Comparison of ENCODE assay signal across 1 cellular context in the genomic region with DNA sequence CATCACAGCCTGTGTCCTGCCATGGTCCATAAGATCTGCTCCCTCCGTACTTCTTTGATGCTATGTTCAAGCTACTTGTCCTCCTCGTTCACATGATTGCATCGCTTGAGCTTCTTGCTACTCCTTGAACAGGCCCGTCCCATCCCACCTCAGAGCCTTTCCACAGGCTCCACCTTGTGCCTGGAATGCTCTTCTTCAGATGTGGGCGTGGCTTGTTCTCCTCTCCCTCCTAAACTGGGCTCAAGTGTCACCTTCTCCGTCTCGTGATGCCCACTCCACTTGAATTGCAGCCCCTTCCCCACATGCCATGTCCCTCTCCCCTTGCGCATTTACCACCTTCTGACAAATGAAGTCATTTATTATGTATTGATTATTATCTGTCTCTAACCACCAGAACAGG.
TF ChIP-seq lines count a peak whose summit lies in the region.

No MANE protein-coding gene starts in this region.

TF ChIP-seq in SK-N-SH treated with all-trans-retinoic acid at 6 μM for 48 hours, 23 proteins besides CTCF, POLR2A, EP300 and RAD21:
- TF ChIP-seq, protein P1, sequence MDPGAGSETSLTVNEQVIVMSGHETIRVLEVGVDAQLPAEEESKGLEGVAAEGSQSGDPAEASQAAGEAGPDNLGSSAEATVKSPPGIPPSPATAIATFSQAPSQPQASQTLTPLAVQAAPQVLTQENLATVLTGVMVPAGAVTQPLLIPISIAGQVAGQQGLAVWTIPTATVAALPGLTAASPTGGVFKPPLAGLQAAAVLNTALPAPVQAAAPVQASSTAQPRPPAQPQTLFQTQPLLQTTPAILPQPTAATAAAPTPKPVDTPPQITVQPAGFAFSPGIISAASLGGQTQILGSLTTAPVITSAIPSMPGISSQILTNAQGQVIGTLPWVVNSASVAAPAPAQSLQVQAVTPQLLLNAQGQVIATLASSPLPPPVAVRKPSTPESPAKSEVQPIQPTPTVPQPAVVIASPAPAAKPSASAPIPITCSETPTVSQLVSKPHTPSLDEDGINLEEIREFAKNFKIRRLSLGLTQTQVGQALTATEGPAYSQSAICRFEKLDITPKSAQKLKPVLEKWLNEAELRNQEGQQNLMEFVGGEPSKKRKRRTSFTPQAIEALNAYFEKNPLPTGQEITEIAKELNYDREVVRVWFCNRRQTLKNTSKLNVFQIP (CRISPR knock-in tag; IDR thresholded peaks at IDR 0.05; ENCODE audit: borderline replicate concordance, low read depth), result no peak
- TF ChIP-seq ZNF8 (CRISPR knock-in tag; IDR thresholded peaks at IDR 0.05) (no peak), SNAI2 (CRISPR knock-in tag; IDR thresholded peaks at IDR 0.05) (no peak), TOX (CRISPR knock-in tag; IDR thresholded peaks at IDR 0.05; ENCODE audit: borderline replicate concordance) (no peak), TCF4 (CRISPR knock-in tag; IDR thresholded peaks at IDR 0.05; ENCODE audit: borderline replicate concordance) (no peak), OSR1 (CRISPR knock-in tag; IDR thresholded peaks at IDR 0.05) (no peak), ISL1 (CRISPR knock-in tag; IDR thresholded peaks at IDR 0.05) (no peak)
- TF ChIP-seq, protein P2, sequence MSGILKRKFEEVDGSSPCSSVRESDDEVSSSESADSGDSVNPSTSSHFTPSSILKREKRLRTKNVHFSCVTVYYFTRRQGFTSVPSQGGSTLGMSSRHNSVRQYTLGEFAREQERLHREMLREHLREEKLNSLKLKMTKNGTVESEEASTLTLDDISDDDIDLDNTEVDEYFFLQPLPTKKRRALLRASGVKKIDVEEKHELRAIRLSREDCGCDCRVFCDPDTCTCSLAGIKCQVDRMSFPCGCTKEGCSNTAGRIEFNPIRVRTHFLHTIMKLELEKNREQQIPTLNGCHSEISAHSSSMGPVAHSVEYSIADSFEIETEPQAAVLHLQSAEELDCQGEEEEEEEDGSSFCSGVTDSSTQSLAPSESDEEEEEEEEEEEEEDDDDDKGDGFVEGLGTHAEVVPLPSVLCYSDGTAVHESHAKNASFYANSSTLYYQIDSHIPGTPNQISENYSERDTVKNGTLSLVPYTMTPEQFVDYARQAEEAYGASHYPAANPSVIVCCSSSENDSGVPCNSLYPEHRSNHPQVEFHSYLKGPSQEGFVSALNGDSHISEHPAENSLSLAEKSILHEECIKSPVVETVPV (CRISPR knock-in tag; IDR thresholded peaks at IDR 0.05), result no peak
- TF ChIP-seq, protein P3, sequence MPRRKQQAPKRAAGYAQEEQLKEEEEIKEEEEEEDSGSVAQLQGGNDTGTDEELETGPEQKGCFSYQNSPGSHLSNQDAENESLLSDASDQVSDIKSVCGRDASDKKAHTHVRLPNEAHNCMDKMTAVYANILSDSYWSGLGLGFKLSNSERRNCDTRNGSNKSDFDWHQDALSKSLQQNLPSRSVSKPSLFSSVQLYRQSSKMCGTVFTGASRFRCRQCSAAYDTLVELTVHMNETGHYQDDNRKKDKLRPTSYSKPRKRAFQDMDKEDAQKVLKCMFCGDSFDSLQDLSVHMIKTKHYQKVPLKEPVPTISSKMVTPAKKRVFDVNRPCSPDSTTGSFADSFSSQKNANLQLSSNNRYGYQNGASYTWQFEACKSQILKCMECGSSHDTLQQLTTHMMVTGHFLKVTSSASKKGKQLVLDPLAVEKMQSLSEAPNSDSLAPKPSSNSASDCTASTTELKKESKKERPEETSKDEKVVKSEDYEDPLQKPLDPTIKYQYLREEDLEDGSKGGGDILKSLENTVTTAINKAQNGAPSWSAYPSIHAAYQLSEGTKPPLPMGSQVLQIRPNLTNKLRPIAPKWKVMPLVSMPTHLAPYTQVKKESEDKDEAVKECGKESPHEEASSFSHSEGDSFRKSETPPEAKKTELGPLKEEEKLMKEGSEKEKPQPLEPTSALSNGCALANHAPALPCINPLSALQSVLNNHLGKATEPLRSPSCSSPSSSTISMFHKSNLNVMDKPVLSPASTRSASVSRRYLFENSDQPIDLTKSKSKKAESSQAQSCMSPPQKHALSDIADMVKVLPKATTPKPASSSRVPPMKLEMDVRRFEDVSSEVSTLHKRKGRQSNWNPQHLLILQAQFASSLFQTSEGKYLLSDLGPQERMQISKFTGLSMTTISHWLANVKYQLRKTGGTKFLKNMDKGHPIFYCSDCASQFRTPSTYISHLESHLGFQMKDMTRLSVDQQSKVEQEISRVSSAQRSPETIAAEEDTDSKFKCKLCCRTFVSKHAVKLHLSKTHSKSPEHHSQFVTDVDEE (CRISPR knock-in tag; IDR thresholded peaks at IDR 0.05), result no peak
